1 cellular context compared by ENCODE assay signal in genomic region chr7:1368682-1369571, GRCh38.
TF ChIP-seq lines count a peak whose summit lies in the region.

No MANE protein-coding gene starts in this region.

TF ChIP-seq in K562, 482 proteins besides CTCF, POLR2A, EP300 and RAD21 (continued from another document and continues in another):
- TF ChIP-seq ZNF561 (CRISPR knock-in tag; conservative IDR thresholded peaks at IDR 0.05) = no peak
- TF ChIP-seq ZNF384 (IDR thresholded peaks at IDR 0.05; ENCODE audit: low read depth, low read length) = no peak
- TF ChIP-seq RB1 (IDR thresholded peaks at IDR 0.05; ENCODE audit: low read depth) = 0 out of 2 replicates have a peak, but pooled peaks have one; percentile 44
- TF ChIP-seq, protein P1, sequence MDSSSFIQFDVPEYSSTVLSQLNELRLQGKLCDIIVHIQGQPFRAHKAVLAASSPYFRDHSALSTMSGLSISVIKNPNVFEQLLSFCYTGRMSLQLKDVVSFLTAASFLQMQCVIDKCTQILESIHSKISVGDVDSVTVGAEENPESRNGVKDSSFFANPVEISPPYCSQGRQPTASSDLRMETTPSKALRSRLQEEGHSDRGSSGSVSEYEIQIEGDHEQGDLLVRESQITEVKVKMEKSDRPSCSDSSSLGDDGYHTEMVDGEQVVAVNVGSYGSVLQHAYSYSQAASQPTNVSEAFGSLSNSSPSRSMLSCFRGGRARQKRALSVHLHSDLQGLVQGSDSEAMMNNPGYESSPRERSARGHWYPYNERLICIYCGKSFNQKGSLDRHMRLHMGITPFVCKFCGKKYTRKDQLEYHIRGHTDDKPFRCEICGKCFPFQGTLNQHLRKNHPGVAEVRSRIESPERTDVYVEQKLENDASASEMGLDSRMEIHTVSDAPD (CRISPR knock-in tag; IDR thresholded peaks at IDR 0.05) = no peak
- no peak for TF ChIP-seq MCM2 (IDR thresholded peaks at IDR 0.05; ENCODE audit: low read depth)
- TF ChIP-seq MEF2D (tag; conservative IDR thresholded peaks at IDR 0.05; ENCODE audit: low read depth) = no peak
- TF ChIP-seq ZNF24 (IDR thresholded peaks at IDR 0.05) = no peak
- TF ChIP-seq RAD51 (IDR thresholded peaks at IDR 0.05; ENCODE audit: borderline replicate concordance, low read depth) = no peak
- TF ChIP-seq, protein P2, sequence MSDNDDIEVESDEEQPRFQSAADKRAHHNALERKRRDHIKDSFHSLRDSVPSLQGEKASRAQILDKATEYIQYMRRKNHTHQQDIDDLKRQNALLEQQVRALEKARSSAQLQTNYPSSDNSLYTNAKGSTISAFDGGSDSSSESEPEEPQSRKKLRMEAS (CRISPR knock-in tag; IDR thresholded peaks at IDR 0.05) = peak; percentile 56; the same call in 1 of the 2 replicates
- no peak for TF ChIP-seq HNRNPL (IDR thresholded peaks at IDR 0.05; ENCODE audit: low read depth, low read length)
- no peak for TF ChIP-seq ZNF212 (CRISPR knock-in tag; IDR thresholded peaks at IDR 0.05)
- no peak for TF ChIP-seq ILF3 (IDR thresholded peaks at IDR 0.05; ENCODE audit: borderline replicate concordance)
- no peak for TF ChIP-seq ZNF324 (CRISPR knock-in tag; IDR thresholded peaks at IDR 0.05)
- TF ChIP-seq ZNF644 (tag; IDR thresholded peaks at IDR 0.05; ENCODE audit: low read depth) = no peak
- no peak for TF ChIP-seq TOE1 (IDR thresholded peaks at IDR 0.05; ENCODE audit: borderline replicate concordance)
- no peak for TF ChIP-seq TOE1 (CRISPR knock-in tag; IDR thresholded peaks at IDR 0.05; ENCODE audit: borderline replicate concordance, low read depth)
- no peak for TF ChIP-seq ZKSCAN1 (IDR thresholded peaks at IDR 0.05; ENCODE audit: low read depth, low read length)
- TF ChIP-seq TFE3 (CRISPR knock-in tag; IDR thresholded peaks at IDR 0.05) = no peak
- TF ChIP-seq HDAC3 (IDR thresholded peaks at IDR 0.05; ENCODE audit: borderline replicate concordance, partially characterized antibody) = no peak
- 0 out of 2 replicates have a peak, but pooled peaks have one; percentile 15 for TF ChIP-seq ESRRA (IDR thresholded peaks at IDR 0.05; ENCODE audit: borderline replicate concordance, low read depth)
- TF ChIP-seq JUNB (CRISPR knock-in tag; conservative IDR thresholded peaks at IDR 0.05) = no peak
- peak; percentile 88 for TF ChIP-seq ZBTB7A (IDR thresholded peaks at IDR 0.05; ENCODE audit: borderline replicate concordance, control insufficient read depth, low read depth, low read length)
- TF ChIP-seq GTF3C2 (IDR thresholded peaks at IDR 0.05; ENCODE audit: borderline replicate concordance, extremely low read depth, insufficient read length) = no peak
- TF ChIP-seq MAFG (tag; conservative IDR thresholded peaks at IDR 0.05) = no peak
- TF ChIP-seq MLLT1 (IDR thresholded peaks at IDR 0.05) = no peak
- no peak for TF ChIP-seq FOS (IDR thresholded peaks at IDR 0.05; ENCODE audit: extremely low read depth, insufficient read length)
- TF ChIP-seq PCBP2 (IDR thresholded peaks at IDR 0.05; ENCODE audit: low read depth, low read length, poor library complexity, severe bottlenecking) = no peak
- no peak for TF ChIP-seq STAT5A (IDR thresholded peaks at IDR 0.05; ENCODE audit: borderline replicate concordance, low read length)
- TF ChIP-seq MAZ (CRISPR knock-in tag; conservative IDR thresholded peaks at IDR 0.05 in 1 of 2, IDR thresholded peaks at IDR 0.05 in 1 of 2) = peak in 1 of 2 experiments; percentile 47; a peak in 1 of 4 replicates
- no peak for TF ChIP-seq PHTF2 (CRISPR knock-in tag; IDR thresholded peaks at IDR 0.05)
- TF ChIP-seq ZNF124 (CRISPR knock-in tag; IDR thresholded peaks at IDR 0.05) = no peak
- TF ChIP-seq KLF1 (tag; IDR thresholded peaks at IDR 0.05) = 0 out of 2 replicates have a peak, but pooled peaks have one; percentile 35
- TF ChIP-seq, protein P3, sequence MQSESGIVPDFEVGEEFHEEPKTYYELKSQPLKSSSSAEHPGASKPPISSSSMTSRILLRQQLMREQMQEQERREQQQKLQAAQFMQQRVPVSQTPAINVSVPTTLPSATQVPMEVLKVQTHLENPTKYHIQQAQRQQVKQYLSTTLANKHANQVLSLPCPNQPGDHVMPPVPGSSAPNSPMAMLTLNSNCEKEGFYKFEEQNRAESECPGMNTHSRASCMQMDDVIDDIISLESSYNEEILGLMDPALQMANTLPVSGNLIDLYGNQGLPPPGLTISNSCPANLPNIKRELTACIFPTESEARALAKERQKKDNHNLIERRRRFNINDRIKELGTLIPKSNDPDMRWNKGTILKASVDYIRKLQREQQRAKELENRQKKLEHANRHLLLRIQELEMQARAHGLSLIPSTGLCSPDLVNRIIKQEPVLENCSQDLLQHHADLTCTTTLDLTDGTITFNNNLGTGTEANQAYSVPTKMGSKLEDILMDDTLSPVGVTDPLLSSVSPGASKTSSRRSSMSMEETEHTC (IDR thresholded peaks at IDR 0.05) = no peak
- TF ChIP-seq KLF13 (tag; IDR thresholded peaks at IDR 0.05; ENCODE audit: borderline replicate concordance, low read depth) = 0 out of 2 replicates have a peak, but pooled peaks have one; percentile 55
- TF ChIP-seq, protein P4, sequence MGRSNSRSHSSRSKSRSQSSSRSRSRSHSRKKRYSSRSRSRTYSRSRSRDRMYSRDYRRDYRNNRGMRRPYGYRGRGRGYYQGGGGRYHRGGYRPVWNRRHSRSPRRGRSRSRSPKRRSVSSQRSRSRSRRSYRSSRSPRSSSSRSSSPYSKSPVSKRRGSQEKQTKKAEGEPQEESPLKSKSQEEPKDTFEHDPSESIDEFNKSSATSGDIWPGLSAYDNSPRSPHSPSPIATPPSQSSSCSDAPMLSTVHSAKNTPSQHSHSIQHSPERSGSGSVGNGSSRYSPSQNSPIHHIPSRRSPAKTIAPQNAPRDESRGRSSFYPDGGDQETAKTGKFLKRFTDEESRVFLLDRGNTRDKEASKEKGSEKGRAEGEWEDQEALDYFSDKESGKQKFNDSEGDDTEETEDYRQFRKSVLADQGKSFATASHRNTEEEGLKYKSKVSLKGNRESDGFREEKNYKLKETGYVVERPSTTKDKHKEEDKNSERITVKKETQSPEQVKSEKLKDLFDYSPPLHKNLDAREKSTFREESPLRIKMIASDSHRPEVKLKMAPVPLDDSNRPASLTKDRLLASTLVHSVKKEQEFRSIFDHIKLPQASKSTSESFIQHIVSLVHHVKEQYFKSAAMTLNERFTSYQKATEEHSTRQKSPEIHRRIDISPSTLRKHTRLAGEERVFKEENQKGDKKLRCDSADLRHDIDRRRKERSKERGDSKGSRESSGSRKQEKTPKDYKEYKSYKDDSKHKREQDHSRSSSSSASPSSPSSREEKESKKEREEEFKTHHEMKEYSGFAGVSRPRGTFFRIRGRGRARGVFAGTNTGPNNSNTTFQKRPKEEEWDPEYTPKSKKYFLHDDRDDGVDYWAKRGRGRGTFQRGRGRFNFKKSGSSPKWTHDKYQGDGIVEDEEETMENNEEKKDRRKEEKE (IDR thresholded peaks at IDR 0.05; ENCODE audit: borderline replicate concordance in 1 of 2, control insufficient read depth in 1 of 2, low read depth in 2 of 2, low read length in 1 of 2) = no peak
- TF ChIP-seq, protein P5, sequence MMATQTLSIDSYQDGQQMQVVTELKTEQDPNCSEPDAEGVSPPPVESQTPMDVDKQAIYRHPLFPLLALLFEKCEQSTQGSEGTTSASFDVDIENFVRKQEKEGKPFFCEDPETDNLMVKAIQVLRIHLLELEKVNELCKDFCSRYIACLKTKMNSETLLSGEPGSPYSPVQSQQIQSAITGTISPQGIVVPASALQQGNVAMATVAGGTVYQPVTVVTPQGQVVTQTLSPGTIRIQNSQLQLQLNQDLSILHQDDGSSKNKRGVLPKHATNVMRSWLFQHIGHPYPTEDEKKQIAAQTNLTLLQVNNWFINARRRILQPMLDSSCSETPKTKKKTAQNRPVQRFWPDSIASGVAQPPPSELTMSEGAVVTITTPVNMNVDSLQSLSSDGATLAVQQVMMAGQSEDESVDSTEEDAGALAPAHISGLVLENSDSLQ (IDR thresholded peaks at IDR 0.05) = peak; percentile 82
- TF ChIP-seq PCBP1 (IDR thresholded peaks at IDR 0.05; ENCODE audit: low read depth, low read length, poor library complexity, severe bottlenecking) = peak; percentile 44
- TF ChIP-seq, protein P6, sequence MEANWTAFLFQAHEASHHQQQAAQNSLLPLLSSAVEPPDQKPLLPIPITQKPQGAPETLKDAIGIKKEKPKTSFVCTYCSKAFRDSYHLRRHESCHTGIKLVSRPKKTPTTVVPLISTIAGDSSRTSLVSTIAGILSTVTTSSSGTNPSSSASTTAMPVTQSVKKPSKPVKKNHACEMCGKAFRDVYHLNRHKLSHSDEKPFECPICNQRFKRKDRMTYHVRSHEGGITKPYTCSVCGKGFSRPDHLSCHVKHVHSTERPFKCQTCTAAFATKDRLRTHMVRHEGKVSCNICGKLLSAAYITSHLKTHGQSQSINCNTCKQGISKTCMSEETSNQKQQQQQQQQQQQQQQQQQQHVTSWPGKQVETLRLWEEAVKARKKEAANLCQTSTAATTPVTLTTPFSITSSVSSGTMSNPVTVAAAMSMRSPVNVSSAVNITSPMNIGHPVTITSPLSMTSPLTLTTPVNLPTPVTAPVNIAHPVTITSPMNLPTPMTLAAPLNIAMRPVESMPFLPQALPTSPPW (CRISPR knock-in tag; IDR thresholded peaks at IDR 0.05) = peak; percentile 31; the same call in 1 of the 2 replicates
- TF ChIP-seq NR2C1 (IDR thresholded peaks at IDR 0.05) = no peak
- no peak for TF ChIP-seq NR2C1 (tag; IDR thresholded peaks at IDR 0.05)
- no peak for TF ChIP-seq ASH1L (IDR thresholded peaks at IDR 0.05; ENCODE audit: borderline replicate concordance, low read depth, partially characterized antibody)
